ENCODE assay signal across 1 cellular context in the genomic region with DNA sequence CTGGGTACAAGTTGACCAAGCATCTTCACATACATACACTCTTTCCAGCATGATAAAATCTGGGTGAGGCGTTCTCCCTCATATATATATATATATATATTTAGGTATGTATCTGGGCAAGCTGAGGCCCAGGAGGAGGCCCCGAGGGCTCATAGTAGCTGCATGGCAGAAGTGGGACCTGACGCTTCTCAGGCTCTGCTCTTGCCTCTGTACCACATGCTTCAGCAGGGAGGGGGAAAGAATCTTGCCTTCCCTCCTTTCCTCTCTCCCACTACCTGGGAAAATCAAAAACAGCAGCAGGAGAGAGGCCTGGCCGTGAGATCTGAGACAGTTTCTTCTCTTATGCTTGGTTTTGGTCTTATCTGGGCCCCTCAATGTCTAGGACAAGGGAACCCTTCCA.
TF ChIP-seq lines count a peak whose summit lies in the region.

No MANE protein-coding gene starts in this region.

TF ChIP-seq in A549, 52 proteins besides CTCF, POLR2A, EP300 and RAD21 (continued from another document):
- TF ChIP-seq, protein P1, sequence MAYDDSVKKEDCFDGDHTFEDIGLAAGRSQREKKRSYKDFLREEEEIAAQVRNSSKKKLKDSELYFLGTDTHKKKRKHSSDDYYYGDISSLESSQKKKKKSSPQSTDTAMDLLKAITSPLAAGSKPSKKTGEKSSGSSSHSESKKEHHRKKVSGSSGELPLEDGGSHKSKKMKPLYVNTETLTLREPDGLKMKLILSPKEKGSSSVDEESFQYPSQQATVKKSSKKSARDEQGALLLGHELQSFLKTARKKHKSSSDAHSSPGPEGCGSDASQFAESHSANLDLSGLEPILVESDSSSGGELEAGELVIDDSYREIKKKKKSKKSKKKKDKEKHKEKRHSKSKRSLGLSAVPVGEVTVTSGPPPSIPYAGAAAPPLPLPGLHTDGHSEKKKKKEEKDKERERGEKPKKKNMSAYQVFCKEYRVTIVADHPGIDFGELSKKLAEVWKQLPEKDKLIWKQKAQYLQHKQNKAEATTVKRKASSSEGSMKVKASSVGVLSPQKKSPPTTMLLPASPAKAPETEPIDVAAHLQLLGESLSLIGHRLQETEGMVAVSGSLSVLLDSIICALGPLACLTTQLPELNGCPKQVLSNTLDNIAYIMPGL (CRISPR knock-in tag; IDR thresholded peaks at IDR 0.05; ENCODE audit: borderline replicate concordance) = no peak
- TF ChIP-seq CHD4 (IDR thresholded peaks at IDR 0.05; ENCODE audit: borderline replicate concordance) = no peak
- TF ChIP-seq, protein P2, sequence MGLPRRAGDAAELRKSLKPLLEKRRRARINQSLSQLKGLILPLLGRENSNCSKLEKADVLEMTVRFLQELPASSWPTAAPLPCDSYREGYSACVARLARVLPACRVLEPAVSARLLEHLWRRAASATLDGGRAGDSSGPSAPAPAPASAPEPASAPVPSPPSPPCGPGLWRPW (IDR thresholded peaks at IDR 0.05) = no peak
- TF ChIP-seq RCOR1 (IDR thresholded peaks at IDR 0.05; ENCODE audit: low read depth, low read length) = no peak
- no peak for TF ChIP-seq GATA3 (IDR thresholded peaks at IDR 0.05; ENCODE audit: borderline replicate concordance)
